13 cellular contexts compared by ENCODE assay signal in genomic region chr2:120228503-120228902, GRCh38. TPM values are rescaled to one million over a fixed set of nuclear protein-coding genes. Genes with fewer than 3 reads are reported as not detected.
DNase-seq lines count a peak whose midpoint lies in the region; TF ChIP-seq lines count a peak whose summit lies in the region.
"Had no signal": no experiment of that assay in that cellular context is flagged by ENCODE, and none has a peak within 500 bp of the region (broad histone marks: within the 10 kb centered on the region; RNA-seq: fewer than 3 reads in every experiment).

No MANE protein-coding gene starts in this region.

- TF ChIP-seq CTCF in VCaP (conservative IDR thresholded peaks at IDR 0.05) (peak; percentile 41; the same call in 1 of the 2 replicates), osteocyte (IDR thresholded peaks at IDR 0.05) (peak; percentile 9)

- DNase-seq in NOMO-1 treated with DMSO at 0.1 percent for 48 hours (lab: John Stamatoyannopoulos, UW; ENCODE audit: unreplicated experiment) (peak; percentile 2), NOMO-1 (lab: John Stamatoyannopoulos, UW; ENCODE audit: unreplicated experiment in 2 of 2) (no peak), osteocyte (ENCODE audit: extremely low spot score, unreplicated experiment) (no peak), NCI-H146 treated with DMSO at 0.1 percent for 48 hours (lab: John Stamatoyannopoulos, UW; ENCODE audit: unreplicated experiment) (no peak), SKM-1 (lab: John Stamatoyannopoulos, UW; ENCODE audit: unreplicated experiment) (no peak)
- peak; percentile 25 for DNase-seq in Jurkat, Clone E6-1 (ENCODE audit: low read depth, low spot score)
- DNase-seq in stimulated activated CD4-positive, alpha-beta T cell treated with anti-CD3 and anti-CD28 coated beads, Interleukin-12 subunit alpha, Interleukin-12 subunit beta, amount 100 ng/mL, for 4 hours = no peak
- DNase-seq: activated T-cell treated with anti-CD3 and anti-CD28 coated beads, Interleukin-2, amount 50 U/mL, for 48 hours; mucosa of descending colon had no signal

- H3K9me3 Mint-ChIP-seq in osteocyte (ENCODE audit: unreplicated experiment) = no peaks in the 10 kb centered on the region
- H3K9me3 Mint-ChIP-seq: central memory CD8-positive, alpha-beta T cell had no signal

- no peak overlapping the region for H3K27ac Mint-ChIP-seq in osteocyte (ENCODE audit: unreplicated experiment)

- H3K4me1 Mint-ChIP-seq in osteocyte (ENCODE audit: unreplicated experiment) = peaks cover 4% of the 10 kb centered on the region

- no peaks in the 10 kb centered on the region for H3K36me3 Mint-ChIP-seq in osteocyte (ENCODE audit: unreplicated experiment)

- H3K27me3 Mint-ChIP-seq in osteocyte (ENCODE audit: unreplicated experiment) = peaks cover 21% of the 10 kb centered on the region
- H3K27me3 Mint-ChIP-seq: central memory CD8-positive, alpha-beta T cell had no signal

- no peak overlapping the region for H3K4me3 ChIP-seq in Jurkat, Clone E6-1 (ENCODE audit: low read length)
- H3K4me3 ChIP-seq: esophagus muscularis mucosa, mucosa of descending colon, tibial nerve had no signal

- H3K27ac ChIP-seq in VCaP = no peak overlapping the region
- H3K27ac ChIP-seq: esophagus muscularis mucosa, tibial nerve had no signal

- H3K4me3 Mint-ChIP-seq in osteocyte (ENCODE audit: unreplicated experiment) = no peak overlapping the region
- H3K4me3 Mint-ChIP-seq: central memory CD8-positive, alpha-beta T cell had no signal

RNA-seq across cellular contexts. Expression of gene TMEM185B, which starts 5.3 kb away (rescaled TPM):
- 20.1 TPM for polyA plus RNA-seq in Jurkat, Clone E6-1 (2012; ENCODE audit: insufficient read depth, insufficient read length)
- 35.9 and 41.2 TPM in 2 replicates for total RNA-seq in osteocyte

RNA-seq across cellular contexts. Expression of gene RALB, which starts 24.1 kb away (rescaled TPM):
- polyA plus RNA-seq in Jurkat, Clone E6-1 (2012; ENCODE audit: insufficient read depth, insufficient read length) = 17.0 TPM
- total RNA-seq in osteocyte = 25.4 and 26.7 TPM in 2 replicates

Comparison
In these comparisons a context has a peak if more than half of its experiments do, and no peak if none do; other contexts are left out.
1. DNase-seq: peak in NOMO-1 treated with DMSO at 0.1 percent for 48 hours (single experiment) and Jurkat, Clone E6-1 (single experiment); none in NOMO-1 (0 of 2), osteocyte (single experiment), NCI-H146 treated with DMSO at 0.1 percent for 48 hours (single experiment), stimulated activated CD4-positive, alpha-beta T cell treated with anti-CD3 and anti-CD28 coated beads, Interleukin-12 subunit alpha, Interleukin-12 subunit beta, amount 100 ng/mL, for 4 hours (single experiment) and SKM-1 (single experiment).